In the genomic region with DNA sequence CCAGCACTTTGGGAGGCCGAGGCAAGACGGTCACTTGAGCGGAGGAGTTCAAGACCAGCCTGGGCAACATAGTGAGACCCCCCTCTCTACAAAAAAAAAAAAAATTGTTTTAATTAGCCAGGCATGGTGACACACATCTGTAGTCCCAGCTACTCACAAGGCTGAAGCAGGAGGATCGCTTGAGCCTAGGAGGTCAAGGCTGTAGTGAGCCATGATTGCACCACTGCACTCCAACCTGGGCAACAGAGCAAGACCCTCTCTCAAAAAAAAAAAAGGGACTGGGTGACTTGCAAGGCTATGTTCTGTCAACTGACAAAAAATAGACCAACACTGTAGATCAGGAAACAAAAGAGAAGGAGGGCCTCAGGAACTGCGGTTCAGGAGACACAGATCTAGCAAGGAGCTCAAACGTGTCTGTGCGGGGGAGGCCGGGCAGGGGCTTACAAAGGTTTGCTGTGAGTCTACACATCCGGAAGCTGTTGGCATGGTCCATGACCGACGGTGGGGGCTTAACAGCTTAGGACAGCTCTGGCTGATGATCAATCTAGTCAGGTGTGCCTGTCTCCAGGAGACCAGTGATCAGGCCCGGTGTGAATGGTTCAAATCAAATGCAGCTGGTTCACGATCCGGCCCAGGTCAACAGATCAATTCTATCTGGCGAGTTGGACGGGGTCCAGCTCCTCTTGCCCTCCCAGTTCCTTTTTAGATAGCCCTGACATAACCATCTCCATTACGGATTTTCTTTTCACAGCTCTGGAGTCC, we compare ENCODE assay signal across 11 cellular contexts. TPM values are rescaled to one million over a fixed set of nuclear protein-coding genes. Genes with fewer than 3 reads are reported as not detected.
A peak's percentile ranks its signal among the peaks of the same experiment; 100 is the strongest.
DNase-seq lines count a peak whose midpoint lies in the region; ATAC-seq and TF ChIP-seq lines count a peak whose summit lies in the region.
"Had no signal": no experiment of that assay in that cellular context is flagged by ENCODE, and none has a peak within 500 bp of the region (broad histone marks: within the 10 kb centered on the region; RNA-seq: fewer than 3 reads in every experiment).

No MANE protein-coding gene starts in this region.

- no peaks in the 10 kb centered on the region for H3K36me3 Mint-ChIP-seq in naive thymus-derived CD8-positive, alpha-beta T cell

- TF ChIP-seq CTCF in RWPE2 (IDR thresholded peaks at IDR 0.05; ENCODE audit: poor library complexity, severe bottlenecking) = no peak

- ATAC-seq in GM21737 (IDR thresholded peaks at IDR 0.05; ENCODE audit: unreplicated experiment) (peak; percentile 44), RWPE2 (ENCODE audit: low read depth) (no peak), GM18873 (IDR thresholded peaks at IDR 0.05; ENCODE audit: low FRiP score, unreplicated experiment) (no peak)
- peak; percentile 57 to 61 for ATAC-seq in naive thymus-derived CD8-positive, alpha-beta T cell

- peaks cover 10% of the 10 kb centered on the region for H3K27me3 ChIP-seq in RWPE2 (ENCODE audit: insufficient read depth, poor library complexity, severe bottlenecking)

- TF ChIP-seq POLR2A in GM15510 (IDR thresholded peaks at IDR 0.05; ENCODE audit: borderline replicate concordance, extremely low read depth, insufficient read length) = peak; percentile 29

- H3K9me3 Mint-ChIP-seq in naive thymus-derived CD8-positive, alpha-beta T cell = peaks cover 0 to 1% (median 0%) of the 10 kb centered on the region in 9 donors

- H3K4me3 Mint-ChIP-seq in naive thymus-derived CD8-positive, alpha-beta T cell = peak overlapping the region in 9 of 10 donors; percentile 21 to 70 (median 60)
- H3K4me3 Mint-ChIP-seq: immature natural killer cell had no signal

- H3K4me3 ChIP-seq in RWPE2 (ENCODE audit: severe bottlenecking) = no peak overlapping the region

- H3K27ac ChIP-seq in RWPE2 (ENCODE audit: poor library complexity, severe bottlenecking) = no peak overlapping the region

- H3K36me3 ChIP-seq in RWPE2 (ENCODE audit: low read depth) = no peaks in the 10 kb centered on the region

- H3K4me1 Mint-ChIP-seq in naive thymus-derived CD8-positive, alpha-beta T cell = peaks cover 17 to 60% (median 43%) of the 10 kb centered on the region in 4 donors

- no peaks in the 10 kb centered on the region for H3K4me1 ChIP-seq in RWPE2 (ENCODE audit: insufficient read depth, poor library complexity, severe bottlenecking)

- H3K27me3 Mint-ChIP-seq in naive thymus-derived CD8-positive, alpha-beta T cell = peaks cover 0 to 10% (median 0%) of the 10 kb centered on the region in 5 donors

- peak; percentile 49 for DNase-seq in RWPE2 (ENCODE audit: low spot score)
- DNase-seq in naive thymus-derived CD8-positive, alpha-beta T cell = peak in 1 of 10 donors; percentile 42
- DNase-seq in HT-29 (ENCODE audit: low spot score) = no peak
- DNase-seq in activated CD4-positive, CD25-positive, alpha-beta regulatory T cell (lab: John Stamatoyannopoulos, UW) = no peak
- no peak for DNase-seq in GM19238 (ENCODE audit: insufficient read length, low spot score)
- DNase-seq: immature natural killer cell; stimulated activated CD8-positive, alpha-beta memory T cell treated with anti-CD3 and anti-CD28 coated beads, Interleukin-4, amount 100 ng/mL, for 48 hours had no signal

- peaks cover 5% of the 10 kb centered on the region for H3K9me3 ChIP-seq in RWPE2 (ENCODE audit: severe bottlenecking)

- peak overlapping the region; percentile 30 to 91 (median 78) for H3K27ac Mint-ChIP-seq in naive thymus-derived CD8-positive, alpha-beta T cell
- H3K27ac Mint-ChIP-seq: immature natural killer cell had no signal

- POLR2A ChIA-PET in naive thymus-derived CD8-positive, alpha-beta T cell (lab: Charles Lee) = interaction anchor here (0.7 to 1.4 kb wide), 4 partner anchors 8 to 297 kb away, joined by 3 to 7 read pairs (median 4); no protein-coding TSS in a partner anchor

RNA-seq across cellular contexts. Expression of a gene that starts 31.7 kb away (rescaled TPM):
- 100 to 1,000 TPM; 114 to 121 TPM for total RNA-seq in naive thymus-derived CD8-positive, alpha-beta T cell
- polyA plus RNA-seq in naive thymus-derived CD8-positive, alpha-beta T cell = 1 to 10 TPM; 1.8 to 7.6 (median 5.1) TPM
- total RNA-seq in HT-29 (2014; rRNA removed; shearing (Covaris generic)) = 293 and 322 TPM in 2 replicates

RNA-seq across cellular contexts. Expression of a gene that starts 53.2 kb away (rescaled TPM):
- not detected for total RNA-seq in naive thymus-derived CD8-positive, alpha-beta T cell
- not detected for polyA plus RNA-seq in naive thymus-derived CD8-positive, alpha-beta T cell
- not detected in 2 replicates for total RNA-seq in HT-29 (2014; rRNA removed; shearing (Covaris generic))
- total RNA-seq: MCF 10A had no signal
- polyA plus RNA-seq: immature natural killer cell had no signal

Comparison
In these comparisons a context has a peak if more than half of its experiments do, and no peak if none do; other contexts are left out.
1. ATAC-seq: peak in GM21737 (single experiment) and naive thymus-derived CD8-positive, alpha-beta T cell (2 of 2); none in RWPE2 (single experiment) and GM18873 (single experiment).